ENCODE assay signal across 14 cellular contexts in genomic region chr16:29025218-29025617, GRCh38. TPM values are rescaled to one million over a fixed set of nuclear protein-coding genes. Genes with fewer than 3 reads are reported as not detected.
DNase-seq lines count a peak whose midpoint lies in the region; ATAC-seq and TF ChIP-seq lines count a peak whose summit lies in the region.
"Had no signal": no experiment of that assay in that cellular context is flagged by ENCODE, and none has a peak within 500 bp of the region (broad histone marks: within the 10 kb centered on the region; RNA-seq: fewer than 3 reads in every experiment).

No MANE protein-coding gene starts in this region.

- H3K36me3 Mint-ChIP-seq in activated naive CD4-positive, alpha-beta T cell treated with anti-CD3 and anti-CD28 coated beads, Interleukin-2, amount 10 ng/mL, durations not matched to agents 7 days and 5 days, result no peaks in the 10 kb centered on the region
- H3K36me3 Mint-ChIP-seq in activated naive CD4-positive, alpha-beta T cell treated with anti-CD3 and anti-CD28 coated beads for 36 hours (ENCODE audit: low read depth), result no peaks in the 10 kb centered on the region
- no peaks in the 10 kb centered on the region for H3K36me3 Mint-ChIP-seq in activated naive CD8-positive, alpha-beta T cell treated with anti-CD3 and anti-CD28 coated beads for 36 hours
- H3K36me3 Mint-ChIP-seq: brain had no signal

- no peak for ATAC-seq in stimulated activated naive CD8-positive, alpha-beta T cell treated with anti-CD3 and anti-CD28 coated beads, Interleukin-15, Interleukin-2, amounts not matched to agents 100 U/mL and 50 U/mL, for 24 hours
- ATAC-seq in GM21423 (IDR thresholded peaks at IDR 0.05; ENCODE audit: unreplicated experiment), result no peak
- ATAC-seq in GM18870 (IDR thresholded peaks at IDR 0.05; ENCODE audit: unreplicated experiment), result no peak

- no peak overlapping the region for H3K9ac ChIP-seq in KMS-11

- no peak for TF ChIP-seq CTCF in KMS-11 (conservative IDR thresholded peaks at IDR 0.05; ENCODE audit: low read depth, low read length)

- no peaks in the 10 kb centered on the region for H4K20me1 ChIP-seq in KMS-11 (ENCODE audit: insufficient read depth)

- H3K79me2 ChIP-seq in KMS-11 (ENCODE audit: insufficient read depth, low read depth), result no peaks in the 10 kb centered on the region

- H2AFZ ChIP-seq in KMS-11 (ENCODE audit: low read depth), result peak overlapping the region; percentile 15; the same call in 1 of the 2 replicates

- peak; percentile 33 for DNase-seq in activated naive CD4-positive, alpha-beta T cell treated with anti-CD3 and anti-CD28 coated beads, Interleukin-2, amount 10 ng/mL, durations not matched to agents 7 days and 5 days
- DNase-seq in activated naive CD4-positive, alpha-beta T cell treated with anti-CD3 and anti-CD28 coated beads for 36 hours, result no peak
- peak; percentile 25 for DNase-seq in activated naive CD8-positive, alpha-beta T cell treated with anti-CD3 and anti-CD28 coated beads for 36 hours
- DNase-seq in stimulated activated naive CD8-positive, alpha-beta T cell treated with anti-CD3 and anti-CD28 coated beads, Interleukin-15, Interleukin-2, amounts not matched to agents 100 U/mL and 50 U/mL, for 24 hours, result peak; percentile 47
- DNase-seq in SW480 (ENCODE audit: low spot score), result no peak
- DNase-seq: COR-L47, left ventricle myocardium inferior, NCI-H1417, NCI-H524 treated with DMSO at 0.1 percent for 48 hours had no signal

- no peaks in the 10 kb centered on the region for H3K27me3 ChIP-seq in KMS-11 (ENCODE audit: insufficient read depth, low read depth)

- H3K4me3 Mint-ChIP-seq in activated naive CD4-positive, alpha-beta T cell treated with anti-CD3 and anti-CD28 coated beads, Interleukin-2, amount 10 ng/mL, durations not matched to agents 7 days and 5 days, result no peak overlapping the region
- H3K4me3 Mint-ChIP-seq in activated naive CD4-positive, alpha-beta T cell treated with anti-CD3 and anti-CD28 coated beads for 36 hours, result no peak overlapping the region
- peak overlapping the region; percentile 36 for H3K4me3 Mint-ChIP-seq in activated naive CD8-positive, alpha-beta T cell treated with anti-CD3 and anti-CD28 coated beads for 36 hours
- H3K4me3 Mint-ChIP-seq: brain had no signal

- H3K4me1 ChIP-seq in KMS-11 (ENCODE audit: low read depth, poor library complexity, severe bottlenecking), result peaks cover 26% of the 10 kb centered on the region
- H3K4me1 ChIP-seq: left ventricle myocardium inferior had no signal

- peaks cover 57% of the 10 kb centered on the region for H3K4me1 Mint-ChIP-seq in activated naive CD4-positive, alpha-beta T cell treated with anti-CD3 and anti-CD28 coated beads, Interleukin-2, amount 10 ng/mL, durations not matched to agents 7 days and 5 days
- H3K4me1 Mint-ChIP-seq in activated naive CD4-positive, alpha-beta T cell treated with anti-CD3 and anti-CD28 coated beads for 36 hours (ENCODE audit: low read depth), result peaks cover 80% of the 10 kb centered on the region
- H3K4me1 Mint-ChIP-seq in activated naive CD8-positive, alpha-beta T cell treated with anti-CD3 and anti-CD28 coated beads for 36 hours, result peaks cover 73% of the 10 kb centered on the region
- H3K4me1 Mint-ChIP-seq: brain had no signal

- H3K9me3 Mint-ChIP-seq in activated naive CD4-positive, alpha-beta T cell treated with anti-CD3 and anti-CD28 coated beads, Interleukin-2, amount 10 ng/mL, durations not matched to agents 7 days and 5 days, result no peaks in the 10 kb centered on the region
- H3K9me3 Mint-ChIP-seq in activated naive CD4-positive, alpha-beta T cell treated with anti-CD3 and anti-CD28 coated beads for 36 hours, result no peaks in the 10 kb centered on the region
- H3K9me3 Mint-ChIP-seq in activated naive CD8-positive, alpha-beta T cell treated with anti-CD3 and anti-CD28 coated beads for 36 hours, result no peaks in the 10 kb centered on the region
- H3K9me3 Mint-ChIP-seq: brain had no signal

- H3K27me3 Mint-ChIP-seq in activated naive CD4-positive, alpha-beta T cell treated with anti-CD3 and anti-CD28 coated beads, Interleukin-2, amount 10 ng/mL, durations not matched to agents 7 days and 5 days, result no peaks in the 10 kb centered on the region
- H3K27me3 Mint-ChIP-seq in activated naive CD4-positive, alpha-beta T cell treated with anti-CD3 and anti-CD28 coated beads for 36 hours (ENCODE audit: low read depth), result no peaks in the 10 kb centered on the region
- no peaks in the 10 kb centered on the region for H3K27me3 Mint-ChIP-seq in activated naive CD8-positive, alpha-beta T cell treated with anti-CD3 and anti-CD28 coated beads for 36 hours

- CTCF ChIA-PET in activated naive CD4-positive, alpha-beta T cell treated with anti-CD3 and anti-CD28 coated beads, Interleukin-2, amount 10 ng/mL, durations not matched to agents 7 days and 5 days (lab: Charles Lee), result interaction anchor here (1.8 kb wide), 1 partner anchor 47 kb away, joined by 5 read pairs; no protein-coding TSS in a partner anchor
- CTCF ChIA-PET in activated naive CD4-positive, alpha-beta T cell treated with anti-CD3 and anti-CD28 coated beads for 36 hours (lab: Charles Lee), result interaction anchor here (0.5 to 1.4 kb wide), 5 partner anchors 14 to 80 kb away, joined by 3 to 6 read pairs (median 3); no protein-coding TSS in a partner anchor

- no peaks in the 10 kb centered on the region for H3K36me3 ChIP-seq in KMS-11 (ENCODE audit: insufficient read depth)
- H3K36me3 ChIP-seq: left ventricle myocardium inferior, thoracic aorta had no signal

- no peak overlapping the region for H3K4me3 ChIP-seq in KMS-11 (IDR thresholded peaks at IDR 0.05; ENCODE audit: insufficient read depth, low read depth, low read length)
- H3K4me3 ChIP-seq: left ventricle myocardium inferior, thoracic aorta had no signal

- H3K4me2 ChIP-seq in KMS-11, result no peak overlapping the region

- intact Hi-C loops in activated naive CD4-positive, alpha-beta T cell treated with anti-CD3 and anti-CD28 coated beads for 36 hours (cut with micrococcal nuclease), result no loop called here

- no peak overlapping the region for H3K27ac ChIP-seq in KMS-11
- H3K27ac ChIP-seq: left ventricle myocardium inferior, thoracic aorta had no signal

- peak overlapping the region; percentile 77 for H3K27ac Mint-ChIP-seq in activated naive CD4-positive, alpha-beta T cell treated with anti-CD3 and anti-CD28 coated beads, Interleukin-2, amount 10 ng/mL, durations not matched to agents 7 days and 5 days
- no peak overlapping the region for H3K27ac Mint-ChIP-seq in activated naive CD4-positive, alpha-beta T cell treated with anti-CD3 and anti-CD28 coated beads for 36 hours
- H3K27ac Mint-ChIP-seq in activated naive CD8-positive, alpha-beta T cell treated with anti-CD3 and anti-CD28 coated beads for 36 hours, result peak overlapping the region; percentile 80

RNA-seq across cellular contexts. Expression of gene LAT, which starts 40.4 kb away (rescaled TPM):
- total RNA-seq in activated naive CD4-positive, alpha-beta T cell treated with anti-CD3 and anti-CD28 coated beads for 36 hours, result 100 to 1,000 TPM; 122 to 128 TPM
- 100 to 1,000 TPM; 159 to 175 TPM for total RNA-seq in activated naive CD8-positive, alpha-beta T cell treated with anti-CD3 and anti-CD28 coated beads for 36 hours

RNA-seq across cellular contexts. Expression of gene SPNS1, which starts 50.6 kb away (rescaled TPM):
- 10 to 100 TPM; 10.3 to 10.5 TPM for total RNA-seq in activated naive CD4-positive, alpha-beta T cell treated with anti-CD3 and anti-CD28 coated beads for 36 hours
- 10 to 100 TPM; 24.4 to 26.3 TPM for total RNA-seq in activated naive CD8-positive, alpha-beta T cell treated with anti-CD3 and anti-CD28 coated beads for 36 hours

Comparison
In these comparisons a context has a peak if more than half of its experiments do, and no peak if none do; other contexts are left out.
1. DNase-seq: peak in activated naive CD4-positive, alpha-beta T cell treated with anti-CD3 and anti-CD28 coated beads, Interleukin-2, amount 10 ng/mL, durations not matched to agents 7 days and 5 days (single experiment), activated naive CD8-positive, alpha-beta T cell treated with anti-CD3 and anti-CD28 coated beads for 36 hours (single experiment) and stimulated activated naive CD8-positive, alpha-beta T cell treated with anti-CD3 and anti-CD28 coated beads, Interleukin-15, Interleukin-2, amounts not matched to agents 100 U/mL and 50 U/mL, for 24 hours (single experiment); none in activated naive CD4-positive, alpha-beta T cell treated with anti-CD3 and anti-CD28 coated beads for 36 hours (single experiment) and SW480 (single experiment).